In the genomic region with DNA sequence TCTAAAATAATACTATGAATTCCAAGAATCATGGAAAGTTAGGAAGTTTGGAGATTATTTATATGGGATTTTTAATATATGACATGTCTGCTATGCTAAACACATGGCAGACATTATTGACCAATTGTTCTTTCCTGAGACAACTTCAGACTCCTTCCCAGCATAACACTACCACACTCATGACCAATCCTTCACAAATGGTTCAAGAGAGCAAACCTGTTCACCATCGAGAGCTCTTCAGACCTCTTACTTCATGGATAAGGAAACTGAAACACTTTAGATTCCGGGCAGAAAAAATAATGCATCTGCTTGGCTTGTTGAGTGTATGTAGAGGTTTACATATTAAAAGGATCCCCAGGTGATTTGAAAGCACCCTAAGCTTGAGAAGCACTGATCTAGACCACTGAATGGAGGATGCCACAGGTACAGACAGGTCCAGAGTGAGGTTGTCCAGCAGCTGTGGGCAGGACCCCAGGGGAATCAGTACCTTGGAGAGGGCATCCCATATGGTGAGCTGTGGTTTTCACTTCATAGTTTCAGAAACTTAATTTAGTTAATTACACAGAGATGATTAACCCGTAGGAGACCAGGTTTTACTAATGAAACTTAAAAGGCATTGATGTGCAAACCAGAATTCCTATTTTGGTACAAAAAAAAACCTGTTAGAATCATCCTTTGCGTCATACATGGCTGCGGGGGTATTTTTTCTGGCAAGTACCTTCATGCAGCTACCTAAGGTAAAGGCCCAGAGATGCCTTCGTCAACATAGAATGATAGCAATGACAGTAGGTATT, we compare ENCODE assay signal across 8 cellular contexts.
DNase-seq lines count a peak whose midpoint lies in the region; ATAC-seq and TF ChIP-seq lines count a peak whose summit lies in the region.

No MANE protein-coding gene starts in this region.

- TF ChIP-seq CTCF in GM10266 (IDR thresholded peaks at IDR 0.05; ENCODE audit: control insufficient read depth, insufficient read depth, low read depth, missing control alignments) (no peak), colonic mucosa (IDR thresholded peaks at IDR 0.05) (no peak)

- ATAC-seq in GM21367 (IDR thresholded peaks at IDR 0.05; ENCODE audit: unreplicated experiment), result peak; percentile 77
- ATAC-seq in HG03196 (IDR thresholded peaks at IDR 0.05; ENCODE audit: unreplicated experiment), result peak; percentile 90

- H3K9ac ChIP-seq in colonic mucosa (ENCODE audit: low read depth in 2 of 2, low read length in 2 of 2), result no peak overlapping the region

- H3K9me3 ChIP-seq in colonic mucosa, result no peaks in the 10 kb centered on the region

- H3K27me3 ChIP-seq in colonic mucosa, result no peaks in the 10 kb centered on the region

- no peak overlapping the region for H3K4me3 ChIP-seq in colonic mucosa

- peaks cover 9% of the 10 kb centered on the region for H3K4me1 ChIP-seq in colonic mucosa

- intact Hi-C loops in colonic mucosa (cut with DNase I), result no loop called here

- no peaks in the 10 kb centered on the region for H3K36me3 ChIP-seq in colonic mucosa

- H3K27ac ChIP-seq in colonic mucosa, result no peak overlapping the region

- peak; percentile 44 for DNase-seq in GM10266 (ENCODE audit: extremely low spot score)
- DNase-seq in colonic mucosa, result peak; percentile 31
- no peak for DNase-seq in midbrain (lab: John Stamatoyannopoulos, UW)
- DNase-seq in middle frontal gyrus (ENCODE audit: extremely low spot score, low spot score), result no peak
- DNase-seq in activated CD4-positive, alpha-beta T cell treated with anti-CD3 and anti-CD28 coated beads, Interleukin-2, amount 50 U/mL, for 1 hour, result no peak
- no peak for DNase-seq in T1000 (lab: John Stamatoyannopoulos, UW)

Comparison
In these comparisons a context has a peak if more than half of its experiments do, and no peak if none do; other contexts are left out.
1. DNase-seq: peak in GM10266 (single experiment) and colonic mucosa (single experiment); none in midbrain (single experiment), middle frontal gyrus (single experiment), activated CD4-positive, alpha-beta T cell treated with anti-CD3 and anti-CD28 coated beads, Interleukin-2, amount 50 U/mL, for 1 hour (single experiment) and T1000 (single experiment).